Comparison of ENCODE assay signal across 17 cellular contexts in the genomic region with DNA sequence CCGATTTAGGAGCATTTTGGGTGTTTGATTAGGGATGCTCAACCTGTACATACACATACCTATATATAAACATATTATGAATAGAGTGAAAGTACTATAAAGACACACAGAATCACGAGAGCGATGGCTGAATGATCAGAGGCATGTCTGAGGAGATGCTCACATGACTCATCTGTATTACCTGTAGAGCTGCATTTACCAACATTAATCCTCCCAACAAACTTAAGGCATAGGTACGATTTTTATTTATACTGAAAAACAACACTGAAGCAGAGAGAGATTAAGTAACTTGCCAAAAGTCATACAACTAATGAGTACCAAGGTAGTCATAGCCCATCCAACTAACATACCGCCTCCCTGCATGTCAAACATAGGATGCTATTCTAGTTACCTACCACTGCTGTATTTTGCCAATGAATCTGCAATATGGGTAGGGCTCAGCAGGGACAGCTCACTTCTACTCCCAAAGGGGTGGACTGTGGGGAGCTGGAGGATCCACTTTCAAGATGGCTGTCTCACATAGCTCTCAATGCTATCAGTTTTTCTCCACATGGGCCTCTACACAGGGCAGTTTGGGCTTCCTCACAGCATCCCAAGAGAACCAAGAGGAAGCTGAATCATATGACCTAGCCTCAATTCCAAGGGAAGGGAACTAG. TPM values are rescaled to one million over a fixed set of nuclear protein-coding genes. Genes with fewer than 3 reads are reported as not detected.
"Had no signal": no experiment of that assay in that cellular context is flagged by ENCODE, and none has a peak within 500 bp of the region (broad histone marks: within the 10 kb centered on the region; RNA-seq: fewer than 3 reads in every experiment).

No MANE protein-coding gene starts in this region.

- DNase-seq: activated CD4-positive, alpha-beta memory T cell treated with anti-CD3 and anti-CD28 coated beads for 36 hours; activated naive CD4-positive, alpha-beta T cell; aorta; brain microvascular endothelial cell; colonic mucosa; effector CD4-positive, alpha-beta T cell; esophagus squamous epithelium; hippocampal formation; lower lobe of right lung; naive thymus-derived CD8-positive, alpha-beta T cell; testis; upper lobe of left lung had no signal

- H3K27me3 ChIP-seq: brain microvascular endothelial cell, colonic mucosa, esophagus squamous epithelium, right atrium auricular region, testis, upper lobe of left lung had no signal

- H3K27ac ChIP-seq: brain microvascular endothelial cell, colonic mucosa, lower lobe of right lung, prostate gland, right atrium auricular region, testis, upper lobe of left lung had no signal

- H3K9me3 ChIP-seq: colonic mucosa, esophagus squamous epithelium, lower lobe of right lung, prostate gland, right atrium auricular region, testis, upper lobe of left lung had no signal

- H3K4me1 ChIP-seq: colonic mucosa, right atrium auricular region, testis had no signal

- H3K4me3 ChIP-seq: colonic mucosa, esophagus squamous epithelium, lower lobe of right lung, prostate gland, right atrium auricular region, testis, upper lobe of left lung had no signal

- FAIRE-seq: islet of Langerhans had no signal

- H3K27ac Mint-ChIP-seq: activated CD4-positive, alpha-beta memory T cell treated with anti-CD3 and anti-CD28 coated beads for 36 hours; activated T-helper 1 cell treated with anti-CD3 and anti-CD28 coated beads, Interleukin-12 subunit alpha, Interleukin-12 subunit beta, Interleukin-2, Interleukin-4 antibody, amounts not matched to agents 30 ng/mL and 10 ng/mL and 1 ng/mL, durations not matched to agents 14 hours and 24 hours and 36 hours had no signal

- H3K36me3 ChIP-seq: colonic mucosa, prostate gland, right atrium auricular region, upper lobe of left lung had no signal

- ATAC-seq: lower lobe of right lung; naive thymus-derived CD8-positive, alpha-beta T cell had no signal

- H3K4me3 Mint-ChIP-seq: activated CD4-positive, alpha-beta memory T cell treated with anti-CD3 and anti-CD28 coated beads for 36 hours; activated T-helper 1 cell treated with anti-CD3 and anti-CD28 coated beads, Interleukin-12 subunit alpha, Interleukin-12 subunit beta, Interleukin-2, Interleukin-4 antibody, amounts not matched to agents 30 ng/mL and 10 ng/mL and 1 ng/mL, durations not matched to agents 14 hours and 24 hours and 36 hours; central memory CD8-positive, alpha-beta T cell; naive thymus-derived CD8-positive, alpha-beta T cell had no signal

- H3K9me3 Mint-ChIP-seq: activated CD4-positive, alpha-beta memory T cell treated with anti-CD3 and anti-CD28 coated beads for 36 hours; activated T-helper 1 cell treated with anti-CD3 and anti-CD28 coated beads, Interleukin-12 subunit alpha, Interleukin-12 subunit beta, Interleukin-2, Interleukin-4 antibody, amounts not matched to agents 30 ng/mL and 10 ng/mL and 1 ng/mL, durations not matched to agents 14 hours and 24 hours and 36 hours; central memory CD8-positive, alpha-beta T cell; naive thymus-derived CD8-positive, alpha-beta T cell had no signal

RNA-seq across cellular contexts. Expression of gene TMEM88, which starts 10.3 kb away (rescaled TPM):
- polyA plus RNA-seq: naive thymus-derived CD8-positive, alpha-beta T cell had no signal
